Comparison of ENCODE assay signal across 26 cellular contexts in genomic region chr22:43144949-43145348, GRCh38. TPM values are rescaled to one million over a fixed set of nuclear protein-coding genes. Genes with fewer than 3 reads are reported as not detected.
A peak's percentile ranks its signal among the peaks of the same experiment; 100 is the strongest.
DNase-seq lines count a peak whose midpoint lies in the region; ATAC-seq, FAIRE-seq and TF ChIP-seq lines count a peak whose summit lies in the region.
"Had no signal": no experiment of that assay in that cellular context is flagged by ENCODE, and none has a peak within 500 bp of the region (broad histone marks: within the 10 kb centered on the region; RNA-seq: fewer than 3 reads in every experiment).

No MANE protein-coding gene starts in this region.

- TF ChIP-seq POLR2A in prostate gland (IDR thresholded peaks at IDR 0.05), result no peak

- no peaks in the 10 kb centered on the region for H3K9me1 ChIP-seq in keratinocyte (ENCODE audit: control insufficient read depth, extremely low read depth, insufficient read depth, low read length)

- WGBS in prostate gland, result 43% methylated on average over 3 of the region's 3 CpGs

- DNase-seq in Caco-2 (peak in 1 of 2 experiments; percentile 38), T-helper 17 cell (no peak), keratinocyte (ENCODE audit: low read depth, low spot score) (no peak), prostate gland (ENCODE audit: low spot score) (peak; percentile 86), NCI-H2081 treated with DMSO at 0.1 percent for 48 hours (lab: John Stamatoyannopoulos, UW) (no peak), hippocampal formation (lab: John Stamatoyannopoulos, UW) (no peak), G401 (ENCODE audit: low spot score) (no peak)
- DNase-seq: activated CD4-positive, alpha-beta T cell treated with anti-CD3 and anti-CD28 coated beads, Interleukin-2, amount 50 U/mL, for 48 hours; activated CD8-positive, alpha-beta memory T cell treated with anti-CD3 and anti-CD28 coated beads, Interleukin-2, amount 50 U/mL, for 48 hours; activated effector memory CD4-positive, alpha-beta T cell treated with anti-CD3 and anti-CD28 coated beads, Interleukin-2, amount 50 U/mL, for 16 hours; colonic mucosa; DMS79 treated with DMSO at 0.1 percent for 48 hours; glutamatergic neuron; HFFc6; Kasumi-1; left cardiac atrium; NCI-H1092; NCI-H2081; NCI-H446; psoas muscle; SHP77 treated with DMSO at 0.1 percent for 48 hours; stimulated activated CD4-positive, alpha-beta T cell treated with anti-CD3 and anti-CD28 coated beads, Interleukin-1b, Interleukin-23, amount 100 ng/mL, for 48 hours had no signal

- H3K27ac ChIP-seq in keratinocyte (ENCODE audit: control insufficient read depth, insufficient read depth, low read length) (no peak overlapping the region), prostate gland (peak overlapping the region; percentile 74 to 82)
- H3K27ac ChIP-seq: colonic mucosa, psoas muscle, thoracic aorta had no signal

- TF ChIP-seq CTCF in Caco-2 (IDR thresholded peaks at IDR 0.05; ENCODE audit: insufficient read depth in 1 of 2, low read depth in 1 of 2, low read length in 1 of 2, severe bottlenecking in 1 of 2, unreplicated experiment in 1 of 2), result no peak
- no peak for TF ChIP-seq CTCF in keratinocyte (optimal IDR thresholded peaks at IDR 0.05 in 1 of 3, IDR thresholded peaks at IDR 0.05 in 1 of 3, conservative IDR thresholded peaks at IDR 0.05 in 1 of 3; ENCODE audit: extremely low read depth in 1 of 3, insufficient read depth in 2 of 3, low read length in 3 of 3)
- no peak for TF ChIP-seq CTCF in prostate gland (IDR thresholded peaks at IDR 0.05)

- H3K27ac Mint-ChIP-seq in Caco-2 (ENCODE audit: unreplicated experiment) (no peak overlapping the region), T-helper 17 cell (peak overlapping the region; percentile 32)
- H3K27ac Mint-ChIP-seq: HFFc6 had no signal

- H3K9me3 ChIP-seq in Caco-2 (no peaks in the 10 kb centered on the region), T-helper 17 cell (ENCODE audit: control insufficient read depth, low read length, poor library complexity, severe bottlenecking) (no peaks in the 10 kb centered on the region), keratinocyte (ENCODE audit: control insufficient read depth, low read depth, low read length) (no peaks in the 10 kb centered on the region), prostate gland (no peaks in the 10 kb centered on the region)
- H3K9me3 ChIP-seq: colonic mucosa, psoas muscle, thoracic aorta had no signal

- POLR2A ChIA-PET in Caco-2 (lab: Charles Lee), result no interaction called here

- in situ Hi-C loops in G401 (cut with HindIII; ENCODE audit: low sequenced_read_pairs), result no loop called here

- no peak overlapping the region for H3K9ac ChIP-seq in keratinocyte (ENCODE audit: control insufficient read depth, extremely low read depth, insufficient read depth, low read length)

- no TSS peak for BruUV-seq in Caco-2 (replicated peaks; lab: Mats Ljungman, UMichigan)

- no peak for FAIRE-seq in keratinocyte (lab: Jason Lieb, UNC)
- FAIRE-seq: GM19239 had no signal

- CTCF ChIA-PET in Caco-2 (lab: Charles Lee), result no interaction called here

- H3K4me1 ChIP-seq in Caco-2 (peaks cover 7% of the 10 kb centered on the region; the same call in 1 of the 2 replicates), keratinocyte (ENCODE audit: control insufficient read depth, extremely low read depth, insufficient read depth, low read length) (peaks cover 13% of the 10 kb centered on the region), prostate gland (replicated peaks) (peaks cover 22% of the 10 kb centered on the region)

- H3K4me3 ChIP-seq in Caco-2 (ENCODE audit: low read depth, low read length) (no peak overlapping the region), keratinocyte (ENCODE audit: control insufficient read depth in 2 of 3, extremely low read depth in 1 of 3, insufficient read depth in 2 of 3, low read depth in 1 of 3, low read length in 3 of 3) (no peak overlapping the region), prostate gland (peak overlapping the region in 1 of 2 donors; percentile 8)
- H3K4me3 ChIP-seq: colonic mucosa, psoas muscle, thoracic aorta had no signal

- H3K9me3 Mint-ChIP-seq in Caco-2 (ENCODE audit: unreplicated experiment), result no peaks in the 10 kb centered on the region
- H3K9me3 Mint-ChIP-seq: HFFc6 had no signal

- H3K36me3 ChIP-seq in Caco-2 (ENCODE audit: control insufficient read depth, insufficient read depth, low read length), result peaks cover 5% of the 10 kb centered on the region
- H3K36me3 ChIP-seq in keratinocyte (ENCODE audit: control insufficient read depth in 2 of 2, extremely low read depth in 1 of 2, insufficient read depth in 2 of 2, low read length in 2 of 2), result peaks cover 4 to 11% of the 10 kb centered on the region in 2 experiments
- no peaks in the 10 kb centered on the region for H3K36me3 ChIP-seq in prostate gland
- H3K36me3 ChIP-seq: colonic mucosa had no signal

- no peak for ATAC-seq in T-helper 17 cell
- ATAC-seq: left cardiac atrium, psoas muscle had no signal

- H3K36me3 Mint-ChIP-seq in Caco-2 (ENCODE audit: insufficient read depth, unreplicated experiment) (peaks cover 20% of the 10 kb centered on the region), T-helper 17 cell (ENCODE audit: low read depth) (no peaks in the 10 kb centered on the region)

- H3K27me3 ChIP-seq in Caco-2 (replicated peaks; ENCODE audit: control insufficient read depth, insufficient read depth, low read length) (no peaks in the 10 kb centered on the region), keratinocyte (ENCODE audit: control insufficient read depth, extremely low read depth, insufficient read depth, low read length) (no peaks in the 10 kb centered on the region), prostate gland (replicated peaks; ENCODE audit: insufficient read depth) (no peaks in the 10 kb centered on the region)
- H3K27me3 ChIP-seq: colonic mucosa had no signal

- no peaks in the 10 kb centered on the region for H3K4me1 Mint-ChIP-seq in Caco-2 (ENCODE audit: low read depth, unreplicated experiment)
- peaks cover 9% of the 10 kb centered on the region for H3K4me1 Mint-ChIP-seq in T-helper 17 cell

- no peaks in the 10 kb centered on the region for H4K20me1 ChIP-seq in keratinocyte (ENCODE audit: control insufficient read depth, extremely low read depth, insufficient read depth, low read length)

- intact Hi-C loops in Caco-2 (cut with micrococcal nuclease; ENCODE audit: unreplicated experiment) (no loop called here), prostate gland (cut with DNase I) (no loop called here)

- H3K4me3 Mint-ChIP-seq in Caco-2 (ENCODE audit: unreplicated experiment), result peak overlapping the region; percentile 14
- H3K4me3 Mint-ChIP-seq in T-helper 17 cell, result no peak overlapping the region
- H3K4me3 Mint-ChIP-seq: HFFc6 had no signal

- H3K79me2 ChIP-seq in keratinocyte (ENCODE audit: control insufficient read depth, insufficient read depth, low read length), result peaks cover 28% of the 10 kb centered on the region

- dilution Hi-C loops in keratinocyte (cut with MboI; ENCODE audit: extremely low pct_ligation_motif_present, low sequenced_read_pairs), result no loop called here

- H2AFZ ChIP-seq in keratinocyte (ENCODE audit: control insufficient read depth, low read length), result peak overlapping the region; percentile 44

- H3K27me3 Mint-ChIP-seq in Caco-2 (ENCODE audit: insufficient read depth, unreplicated experiment), result no peaks in the 10 kb centered on the region
- H3K27me3 Mint-ChIP-seq in T-helper 17 cell, result no peaks in the 10 kb centered on the region

- H3K4me2 ChIP-seq in keratinocyte (ENCODE audit: control insufficient read depth, extremely low read depth, insufficient read depth, low read depth, low read length), result no peak overlapping the region

RNA-seq across cellular contexts. Expression of gene MCAT, which starts 1.8 kb away (rescaled TPM):
- total RNA-seq in Caco-2 (2022) (23.5 and 23.8 TPM in 2 replicates), T-helper 17 cell (10 to 100 TPM; 16.5 to 19.2 TPM), prostate gland (10 to 100 TPM; 39.1 to 39.9 TPM)
- polyA plus RNA-seq in keratinocyte, result 13.9 to 17.1 TPM (median 15.6 TPM) in 3 replicates
- 4.3 TPM for polyA plus RNA-seq in keratinocyte (2011; ENCODE audit: low read depth)
- polyA plus RNA-seq in keratinocyte (2011; cell fraction: cytosol; rRNA removed), result 11.1 and 18.2 TPM in 2 replicates
- polyA plus RNA-seq in keratinocyte (2011; cell fraction: nucleus; rRNA removed), result 10.0 and 12.8 TPM in 2 replicates
- 12.3 and 16.4 TPM in 2 replicates for polyA plus RNA-seq in keratinocyte (2012; ENCODE audit: low replicate concordance)
- polyA minus RNA-seq in keratinocyte, result 7.4 to 8.9 TPM (median 8.4 TPM) in 3 replicates
- polyA minus RNA-seq in keratinocyte (2011; cell fraction: cytosol; rRNA and poly(A)+ RNA removed), result 8.8 TPM
- 5.2 and 7.3 TPM in 2 replicates for polyA minus RNA-seq in keratinocyte (2011; cell fraction: nucleus; rRNA and poly(A)+ RNA removed)
- 23.4 and 35.6 TPM in 2 replicates for total RNA-seq in G401 (2014; rRNA removed; shearing (Covaris generic))

RNA-seq across cellular contexts. Expression of gene TSPO, which starts 6.4 kb away (rescaled TPM):
- total RNA-seq in Caco-2 (2022) (44.6 and 50.1 TPM in 2 replicates), T-helper 17 cell (10 to 100 TPM; 74.1 to 89.1 TPM), prostate gland (100 to 1,000 TPM; 238 to 575 TPM)
- polyA plus RNA-seq in keratinocyte, result 139 to 405 TPM (median 155 TPM) in 3 replicates
- 30.9 TPM for polyA plus RNA-seq in keratinocyte (2011; ENCODE audit: low read depth)
- polyA plus RNA-seq in keratinocyte (2011; cell fraction: cytosol; rRNA removed), result 137 and 469 TPM in 2 replicates
- polyA plus RNA-seq in keratinocyte (2011; cell fraction: nucleus; rRNA removed), result 106 and 193 TPM in 2 replicates
- 172 and 342 TPM in 2 replicates for polyA plus RNA-seq in keratinocyte (2012; ENCODE audit: low replicate concordance)
- polyA minus RNA-seq in keratinocyte, result 38.9 to 73.0 TPM (median 41.2 TPM) in 3 replicates
- polyA minus RNA-seq in keratinocyte (2011; cell fraction: cytosol; rRNA and poly(A)+ RNA removed), result 432 TPM
- 74.4 and 89.7 TPM in 2 replicates for polyA minus RNA-seq in keratinocyte (2011; cell fraction: nucleus; rRNA and poly(A)+ RNA removed)
- 23.9 and 32.7 TPM in 2 replicates for total RNA-seq in G401 (2014; rRNA removed; shearing (Covaris generic))
- polyA plus RNA-seq: neural cell had no signal

RNA-seq across cellular contexts. Expression of gene BIK, which starts 34.4 kb away (rescaled TPM):
- total RNA-seq in Caco-2 (2022), result 13.3 and 17.6 TPM in 2 replicates
- 1 to 10 TPM; 2.3 to 3.8 TPM for total RNA-seq in T-helper 17 cell
- polyA plus RNA-seq in keratinocyte, result 2.9 to 4.6 TPM (median 4.4 TPM) in 3 replicates
- 4.3 TPM for polyA plus RNA-seq in keratinocyte (2011; ENCODE audit: low read depth)
- polyA plus RNA-seq in keratinocyte (2011; cell fraction: cytosol; rRNA removed), result 4.2 and 6.5 TPM in 2 replicates
- 4.7 and 6.8 TPM in 2 replicates for polyA plus RNA-seq in keratinocyte (2011; cell fraction: nucleus; rRNA removed)
- polyA plus RNA-seq in keratinocyte (2012; ENCODE audit: low replicate concordance), result 6.0 and 7.7 TPM in 2 replicates
- polyA minus RNA-seq in keratinocyte, result 1.5 to 2.6 TPM (median 2.0 TPM) in 3 replicates
- 7.3 TPM for polyA minus RNA-seq in keratinocyte (2011; cell fraction: cytosol; rRNA and poly(A)+ RNA removed)
- polyA minus RNA-seq in keratinocyte (2011; cell fraction: nucleus; rRNA and poly(A)+ RNA removed), result 1.2 and 1.8 TPM in 2 replicates
- 10 to 100 TPM; 22.1 to 68.4 TPM for total RNA-seq in prostate gland
- 4.6 and 6.9 TPM in 2 replicates for total RNA-seq in G401 (2014; rRNA removed; shearing (Covaris generic))
- total RNA-seq: left cardiac atrium, mesenteric fat pad, psoas muscle, thoracic aorta had no signal
- polyA plus RNA-seq: psoas muscle had no signal

RNA-seq across cellular contexts. Expression of gene TTLL12, which starts 42.0 kb away (rescaled TPM):
- 46.4 and 52.5 TPM in 2 replicates for total RNA-seq in Caco-2 (2022)
- total RNA-seq in T-helper 17 cell, result 10 to 100 TPM; 12.8 to 17.8 TPM
- 22.1 to 30.4 TPM (median 28.0 TPM) in 3 replicates for polyA plus RNA-seq in keratinocyte
- polyA plus RNA-seq in keratinocyte (2011; ENCODE audit: low read depth), result 7.7 TPM
- polyA plus RNA-seq in keratinocyte (2011; cell fraction: cytosol; rRNA removed), result 23.0 and 39.6 TPM in 2 replicates
- polyA plus RNA-seq in keratinocyte (2011; cell fraction: nucleus; rRNA removed), result 26.5 and 38.5 TPM in 2 replicates
- 30.2 and 46.8 TPM in 2 replicates for polyA plus RNA-seq in keratinocyte (2012; ENCODE audit: low replicate concordance)
- 48.8 to 114 TPM (median 49.9 TPM) in 3 replicates for polyA minus RNA-seq in keratinocyte
- 42.0 TPM for polyA minus RNA-seq in keratinocyte (2011; cell fraction: cytosol; rRNA and poly(A)+ RNA removed)
- 18.8 and 19.5 TPM in 2 replicates for polyA minus RNA-seq in keratinocyte (2011; cell fraction: nucleus; rRNA and poly(A)+ RNA removed)
- total RNA-seq in prostate gland, result 100 to 1,000 TPM in 1 of 2 donors, 10 to 100 TPM in 1; 62.5 to 118 TPM
- total RNA-seq in G401 (2014; rRNA removed; shearing (Covaris generic)), result 80.9 and 97.9 TPM in 2 replicates

RNA-seq across cellular contexts. Expression of gene TTLL1, which starts 55.8 kb away (rescaled TPM):
- total RNA-seq in Caco-2 (2022) (4.1 and 4.4 TPM in 2 replicates), T-helper 17 cell (1 to 10 TPM; 3.3 to 5.9 TPM), prostate gland (10 to 100 TPM in 1 of 2 donors, 1 to 10 TPM in 1; 8.8 to 22.3 TPM)
- 3.5 to 6.0 TPM (median 3.9 TPM) in 3 replicates for polyA plus RNA-seq in keratinocyte
- 4.1 TPM for polyA plus RNA-seq in keratinocyte (2011; ENCODE audit: low read depth)
- 6.3 and 7.2 TPM in 2 replicates for polyA plus RNA-seq in keratinocyte (2011; cell fraction: cytosol; rRNA removed)
- polyA plus RNA-seq in keratinocyte (2011; cell fraction: nucleus; rRNA removed), result 5.5 and 5.6 TPM in 2 replicates
- polyA plus RNA-seq in keratinocyte (2012; ENCODE audit: low replicate concordance), result 2.8 and 7.4 TPM in 2 replicates
- 3.8 to 8.6 TPM (median 4.2 TPM) in 3 replicates for polyA minus RNA-seq in keratinocyte
- polyA minus RNA-seq in keratinocyte (2011; cell fraction: cytosol; rRNA and poly(A)+ RNA removed), result 2.3 TPM
- 1.7 and 2.2 TPM in 2 replicates for polyA minus RNA-seq in keratinocyte (2011; cell fraction: nucleus; rRNA and poly(A)+ RNA removed)
- 7.1 and 10.3 TPM in 2 replicates for total RNA-seq in G401 (2014; rRNA removed; shearing (Covaris generic))
